In genomic region chr11:2272241-2272945, GRCh38 we compare ENCODE assay signal across 18 cellular contexts. TPM values are rescaled to one million over a fixed set of nuclear protein-coding genes. Genes with fewer than 3 reads are reported as not detected.
DNase-seq lines count a peak whose midpoint lies in the region; ATAC-seq and TF ChIP-seq lines count a peak whose summit lies in the region.
"Had no signal": no experiment of that assay in that cellular context is flagged by ENCODE, and none has a peak within 500 bp of the region (broad histone marks: within the 10 kb centered on the region; RNA-seq: fewer than 3 reads in every experiment).

No MANE protein-coding gene starts in this region.

- no peak for ATAC-seq in HG03378 (IDR thresholded peaks at IDR 0.05; ENCODE audit: unreplicated experiment)
- ATAC-seq: heart right ventricle, psoas muscle had no signal

- peaks cover 25 to 36% (median 33%) of the 10 kb centered on the region in 4 donors for H3K4me1 ChIP-seq in stomach

- H3K4me3 ChIP-seq in WERI-Rb-1 (ENCODE audit: low read depth, low read length) (no peak overlapping the region), stomach (no peak overlapping the region)
- H3K4me3 ChIP-seq: heart right ventricle, psoas muscle, spleen had no signal

- DNase-seq in D341Med (ENCODE audit: low spot score) (peak; percentile 17), WERI-Rb-1 (peak; percentile 3), mesenteric fat pad (ENCODE audit: low spot score) (peak; percentile 83), stomach (peak; percentile 14), NCI-H1436 (lab: John Stamatoyannopoulos, UW) (no peak), glomerular visceral epithelial cell (ENCODE audit: extremely low spot score) (no peak)
- DNase-seq: activated CD4-positive, alpha-beta T cell treated with anti-CD3 and anti-CD28 coated beads, Interleukin-2, amount 10 ng/mL, durations not matched to agents 7 days and 5 days; GDM1; Karpas-422; mammary epithelial cell; NCI-H1092 treated with DMSO at 0.1 percent for 48 hours; NCI-H2081 treated with DMSO at 0.1 percent for 48 hours; NCI-H526; spleen had no signal

- no peak for TF ChIP-seq EP300 in stomach (IDR thresholded peaks at IDR 0.05)

- peaks cover 4% of the 10 kb centered on the region for H3K9me3 ChIP-seq in WERI-Rb-1 (ENCODE audit: severe bottlenecking)
- H3K9me3 ChIP-seq in stomach = no peaks in the 10 kb centered on the region
- H3K9me3 ChIP-seq: heart right ventricle, psoas muscle, spleen had no signal

- no peak for TF ChIP-seq POLR2A in stomach (IDR thresholded peaks at IDR 0.05)

- TF ChIP-seq CTCF in WERI-Rb-1 (IDR thresholded peaks at IDR 0.05; ENCODE audit: low read depth, low read length) = no peak
- no peak for TF ChIP-seq CTCF in stomach (IDR thresholded peaks at IDR 0.05)

- H3K27ac ChIP-seq in WERI-Rb-1 (no peak overlapping the region), stomach (no peak overlapping the region)
- H3K27ac ChIP-seq: heart right ventricle, psoas muscle, spleen had no signal

- no peaks in the 10 kb centered on the region for H3K36me3 ChIP-seq in WERI-Rb-1
- no peaks in the 10 kb centered on the region for H3K36me3 ChIP-seq in stomach
- H3K36me3 ChIP-seq: heart right ventricle, spleen had no signal

- 80 to 93% (median 91%) methylated on average over 12 to 20 of the region's 20 CpGs for WGBS in stomach, 5 donors

- peaks cover 96% of the 10 kb centered on the region for H3K27me3 ChIP-seq in WERI-Rb-1 (ENCODE audit: insufficient read depth, low read depth, severe bottlenecking)
- peaks cover 12 to 64% (median 41%) of the 10 kb centered on the region in 3 donors for H3K27me3 ChIP-seq in stomach

- intact Hi-C loops in stomach (cut with DNase I; ENCODE audit: low total_unique reads) = no loop called here

RNA-seq across cellular contexts. Expression of gene ASCL2, which starts 2.0 kb away (rescaled TPM):
- 0.64 TPM for total RNA-seq in mesenteric fat pad
- total RNA-seq in stomach = 1 to 10 TPM in 1 of 5 donors, not detected in 4; 2.6 TPM
- polyA plus RNA-seq in stomach = 1 to 10 TPM in 2 of 3 donors, under 1 TPM in 1; 0.81 to 6.3 (median 1.8) TPM
- total RNA-seq: HT1080, mammary epithelial cell, psoas muscle had no signal

RNA-seq across cellular contexts. Expression of gene C11orf21, which starts 29.3 kb away (rescaled TPM):
- total RNA-seq in mesenteric fat pad (1.0 TPM), stomach (1 to 10 TPM in 1 of 5 donors, under 1 TPM in 2, not detected in 2; 0.72 to 1.3 (median 0.92) TPM)
- 1 to 10 TPM in 1 of 3 donors, under 1 TPM in 2; 0.61 to 1.8 (median 0.63) TPM for polyA plus RNA-seq in stomach
- total RNA-seq: mammary epithelial cell had no signal
- polyA plus RNA-seq: mammary epithelial cell had no signal

RNA-seq across cellular contexts. Expression of gene TSPAN32, which starts 29.4 kb away (rescaled TPM):
- total RNA-seq in mesenteric fat pad (1.3 TPM), stomach (1 to 10 TPM in 1 of 5 donors, not detected in 4; 1.5 TPM)
- 1 to 10 TPM; 1.1 to 9.0 (median 3.1) TPM for polyA plus RNA-seq in stomach
- total RNA-seq: mammary epithelial cell had no signal
- polyA plus RNA-seq: mammary epithelial cell had no signal

Comparison
In these comparisons a context has a peak if more than half of its experiments do, and no peak if none do; other contexts are left out.
1. DNase-seq: peak in D341Med (single experiment), WERI-Rb-1 (single experiment), mesenteric fat pad (single experiment) and stomach (single experiment); none in NCI-H1436 (single experiment) and glomerular visceral epithelial cell (single experiment).